In the genomic region with DNA sequence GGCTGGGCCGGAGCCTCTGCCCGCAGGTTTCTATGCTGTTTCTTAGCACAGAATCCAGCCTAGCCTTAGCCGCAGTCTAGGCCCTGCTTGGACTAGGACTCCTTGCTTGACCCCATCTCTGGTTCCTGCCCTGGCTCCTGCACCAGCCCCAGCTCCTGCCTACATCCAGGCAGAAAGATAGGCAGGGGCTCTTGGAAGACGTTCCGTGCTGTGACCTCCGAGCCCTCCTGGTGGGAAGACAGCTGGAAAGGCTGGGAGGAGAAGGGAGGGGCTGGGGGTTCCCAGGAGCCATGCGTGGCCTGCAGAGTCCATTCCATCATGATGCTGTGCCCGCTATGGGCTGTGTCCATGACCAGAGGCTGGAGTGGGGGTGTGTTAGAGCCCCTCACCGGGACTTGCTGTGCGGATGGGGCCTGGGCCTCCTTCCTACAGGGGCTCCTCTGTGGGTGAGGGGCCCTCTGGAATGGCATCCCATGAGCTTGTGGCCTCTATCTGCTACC, we compare ENCODE assay signal across 2 cellular contexts.
TF ChIP-seq lines count a peak whose summit lies in the region.

No MANE protein-coding gene starts in this region.

TF ChIP-seq in H1, 55 proteins besides CTCF, POLR2A, EP300 and RAD21:
- no peak for TF ChIP-seq CHD1 (IDR thresholded peaks at IDR 0.05; ENCODE audit: low read depth, low read length)
- TF ChIP-seq POU5F1 (IDR thresholded peaks at IDR 0.05; ENCODE audit: low read depth, low read length) = no peak
- no peak for TF ChIP-seq SP1 (IDR thresholded peaks at IDR 0.05; ENCODE audit: low read depth, low read length)
- no peak for TF ChIP-seq CHD2 (IDR thresholded peaks at IDR 0.05; ENCODE audit: low read length)
- no peak for TF ChIP-seq SP2 (IDR thresholded peaks at IDR 0.05; ENCODE audit: low read length)
- TF ChIP-seq KDM4A (IDR thresholded peaks at IDR 0.05; ENCODE audit: low read depth, low read length, severe bottlenecking) = no peak
- TF ChIP-seq BCL11A (IDR thresholded peaks at IDR 0.05; ENCODE audit: low read depth in 2 of 2, low read length in 2 of 2) = no peak
- TF ChIP-seq ZNF274 (IDR thresholded peaks at IDR 0.05; ENCODE audit: borderline replicate concordance, extremely low read depth, low read length) = no peak
- no peak for TF ChIP-seq CTBP2 (IDR thresholded peaks at IDR 0.05; ENCODE audit: borderline replicate concordance, insufficient read depth, insufficient read length, low read length)
- TF ChIP-seq KDM1A (IDR thresholded peaks at IDR 0.05; ENCODE audit: borderline replicate concordance, low read length) = no peak
- TF ChIP-seq CBX8 (IDR thresholded peaks at IDR 0.05; ENCODE audit: borderline replicate concordance, low read depth, low read length) = no peak
- TF ChIP-seq GABPA (IDR thresholded peaks at IDR 0.05; ENCODE audit: borderline replicate concordance, insufficient read depth, low read length) = no peak
- TF ChIP-seq JUN (IDR thresholded peaks at IDR 0.05; ENCODE audit: low read depth, low read length) = no peak
- TF ChIP-seq TBP (IDR thresholded peaks at IDR 0.05; ENCODE audit: low read depth, low read length) = no peak
- TF ChIP-seq NANOG (IDR thresholded peaks at IDR 0.05; ENCODE audit: insufficient read depth, low read depth, low read length, poor library complexity, severe bottlenecking) = no peak

TF ChIP-seq in WTC11, 78 proteins besides CTCF, POLR2A, EP300 and RAD21:
- TF ChIP-seq EMX1 (CRISPR knock-in tag; IDR thresholded peaks at IDR 0.05) = no peak
